23 cellular contexts compared by ENCODE assay signal in the genomic region with DNA sequence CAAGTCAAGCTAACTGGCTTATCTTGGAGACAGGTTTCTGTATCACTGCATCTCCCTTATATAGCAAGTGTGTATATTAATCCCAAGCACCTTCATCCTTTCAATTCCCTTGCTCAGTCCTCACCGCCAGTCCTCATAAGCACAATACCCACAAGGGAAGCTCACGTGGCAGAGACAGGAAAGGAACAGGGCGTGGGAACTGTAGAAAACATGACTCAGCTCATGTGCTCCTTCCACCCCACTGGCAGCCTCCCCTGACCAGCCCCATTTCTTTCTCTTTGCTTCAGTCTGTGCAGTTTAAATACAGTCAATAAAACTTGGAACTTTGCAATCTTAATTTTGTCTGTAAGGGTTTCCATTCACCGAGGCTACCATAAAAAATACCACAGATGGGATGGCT. TPM values are rescaled to one million over a fixed set of nuclear protein-coding genes. Genes with fewer than 3 reads are reported as not detected.
DNase-seq lines count a peak whose midpoint lies in the region; ATAC-seq, FAIRE-seq and TF ChIP-seq lines count a peak whose summit lies in the region.
"Had no signal": no experiment of that assay in that cellular context is flagged by ENCODE, and none has a peak within 500 bp of the region (broad histone marks: within the 10 kb centered on the region; RNA-seq: fewer than 3 reads in every experiment).

No MANE protein-coding gene starts in this region.

- no peak for TF ChIP-seq CTCF in left lung (IDR thresholded peaks at IDR 0.05)

- H3K36me3 Mint-ChIP-seq in activated CD8-positive, alpha-beta memory T cell treated with anti-CD3 and anti-CD28 coated beads, Interleukin-2, amount 10 ng/mL, durations not matched to agents 7 days and 5 days: no peaks in the 10 kb centered on the region

- no peak overlapping the region for H3K4me3 Mint-ChIP-seq in activated CD8-positive, alpha-beta memory T cell treated with anti-CD3 and anti-CD28 coated beads, Interleukin-2, amount 10 ng/mL, durations not matched to agents 7 days and 5 days
- H3K4me3 Mint-ChIP-seq: effector memory CD8-positive, alpha-beta T cell; immature natural killer cell had no signal

- H3K27ac Mint-ChIP-seq in activated CD8-positive, alpha-beta memory T cell treated with anti-CD3 and anti-CD28 coated beads, Interleukin-2, amount 10 ng/mL, durations not matched to agents 7 days and 5 days: no peak overlapping the region
- H3K27ac Mint-ChIP-seq: effector memory CD8-positive, alpha-beta T cell; immature natural killer cell had no signal

- no peaks in the 10 kb centered on the region for H3K9me3 ChIP-seq in left lung
- no peaks in the 10 kb centered on the region for H3K9me3 ChIP-seq in effector memory CD4-positive, alpha-beta T cell (ENCODE audit: control insufficient read depth, low read length)
- H3K9me3 ChIP-seq: body of pancreas, gastrocnemius medialis, Peyer's patch had no signal

- H3K4me1 Mint-ChIP-seq in activated CD8-positive, alpha-beta memory T cell treated with anti-CD3 and anti-CD28 coated beads, Interleukin-2, amount 10 ng/mL, durations not matched to agents 7 days and 5 days: no peaks in the 10 kb centered on the region
- H3K4me1 Mint-ChIP-seq: immature natural killer cell had no signal

- H3K27ac ChIP-seq in left lung: no peak overlapping the region
- H3K27ac ChIP-seq in effector memory CD4-positive, alpha-beta T cell (ENCODE audit: insufficient read depth, low read length, poor library complexity, severe bottlenecking): no peak overlapping the region
- H3K27ac ChIP-seq: body of pancreas, gastrocnemius medialis, Peyer's patch had no signal

- H3K9me3 Mint-ChIP-seq in activated CD8-positive, alpha-beta memory T cell treated with anti-CD3 and anti-CD28 coated beads, Interleukin-2, amount 10 ng/mL, durations not matched to agents 7 days and 5 days (ENCODE audit: low read depth): peaks cover 2% of the 10 kb centered on the region

- H3K27me3 Mint-ChIP-seq in activated CD8-positive, alpha-beta memory T cell treated with anti-CD3 and anti-CD28 coated beads, Interleukin-2, amount 10 ng/mL, durations not matched to agents 7 days and 5 days: no peaks in the 10 kb centered on the region
- H3K27me3 Mint-ChIP-seq: effector memory CD8-positive, alpha-beta T cell had no signal

- no peaks in the 10 kb centered on the region for H3K4me1 ChIP-seq in left lung
- no peaks in the 10 kb centered on the region for H3K4me1 ChIP-seq in effector memory CD4-positive, alpha-beta T cell (ENCODE audit: control insufficient read depth, insufficient read depth, low read length, poor library complexity, severe bottlenecking)
- H3K4me1 ChIP-seq: body of pancreas, gastrocnemius medialis, Peyer's patch had no signal

- H3K36me3 ChIP-seq in left lung: no peaks in the 10 kb centered on the region
- H3K36me3 ChIP-seq in effector memory CD4-positive, alpha-beta T cell (ENCODE audit: control insufficient read depth, insufficient read depth, low read length): no peaks in the 10 kb centered on the region
- H3K36me3 ChIP-seq: gastrocnemius medialis, Peyer's patch had no signal

- intact Hi-C loops in left lung (cut with DNase I): no loop called here

- H3K27me3 ChIP-seq in left lung: no peaks in the 10 kb centered on the region
- no peaks in the 10 kb centered on the region for H3K27me3 ChIP-seq in effector memory CD4-positive, alpha-beta T cell (replicated peaks; ENCODE audit: control insufficient read depth, insufficient read depth, low read length, poor library complexity, severe bottlenecking)
- H3K27me3 ChIP-seq: body of pancreas, gastrocnemius medialis, Peyer's patch had no signal

- peak; percentile 64 for ATAC-seq in left lung
- ATAC-seq in activated CD8-positive, alpha-beta memory T cell treated with anti-CD3 and anti-CD28 coated beads, Interleukin-2, amount 10 ng/mL, durations not matched to agents 7 days and 5 days: no peak
- ATAC-seq: body of pancreas; effector memory CD8-positive, alpha-beta T cell had no signal

- no peak overlapping the region for H3K4me3 ChIP-seq in left lung
- H3K4me3 ChIP-seq in effector memory CD4-positive, alpha-beta T cell (ENCODE audit: insufficient read depth, low read depth, low read length, poor library complexity, severe bottlenecking): no peak overlapping the region
- H3K4me3 ChIP-seq: body of pancreas, gastrocnemius medialis, Peyer's patch had no signal

- CTCF ChIA-PET in activated CD8-positive, alpha-beta memory T cell treated with anti-CD3 and anti-CD28 coated beads, Interleukin-2, amount 10 ng/mL, durations not matched to agents 7 days and 5 days (lab: Charles Lee): no interaction called here

- DNase-seq in A172 (ENCODE audit: low spot score): peak; percentile 48
- peak; percentile 22 for DNase-seq in OCI-M1 (lab: John Stamatoyannopoulos, UW)
- DNase-seq in dermis blood vessel endothelial cell: peak; percentile 40
- peak in 1 of 2 donors; percentile 41 for DNase-seq in left lung
- DNase-seq in activated CD8-positive, alpha-beta memory T cell treated with anti-CD3 and anti-CD28 coated beads, Interleukin-2, amount 10 ng/mL, durations not matched to agents 7 days and 5 days: no peak
- no peak for DNase-seq in iPS-NIHi7 (ENCODE audit: extremely low spot score)
- no peak for DNase-seq in frontal cortex (ENCODE audit: low spot score in 2 of 2)
- no peak for DNase-seq in effector memory CD4-positive, alpha-beta T cell
- DNase-seq: ACHN; activated CD4-positive, CD25-positive, alpha-beta regulatory T cell treated with anti-CD3 and anti-CD28 coated beads, Interleukin-2, amount 50 U/mL, for 72 hours; activated CD8-positive, alpha-beta memory T cell treated with anti-CD3 and anti-CD28 coated beads, Interleukin-2, amount 50 U/mL, for 48 hours; activated naive CD4-positive, alpha-beta T cell; effector memory CD8-positive, alpha-beta T cell; immature natural killer cell; NCI-H187 treated with DMSO at 0.1 percent for 48 hours; NCI-H510A; Peyer's patch; T-helper 1 cell had no signal

- FAIRE-seq in frontal cortex (lab: Jason Lieb, UNC): no peak

RNA-seq across cellular contexts. Expression of gene CDH19, which starts 36.5 kb away (rescaled TPM):
- not detected in 2 replicates for total RNA-seq in A172 (2014; rRNA removed; shearing (Covaris generic))
- total RNA-seq in dermis blood vessel endothelial cell (not detected in 2 replicates), left lung (under 1 TPM; 0.79 to 0.85 TPM), frontal cortex (under 0.01 TPM)
- not detected for total RNA-seq in activated CD8-positive, alpha-beta memory T cell treated with anti-CD3 and anti-CD28 coated beads, Interleukin-2, amount 10 ng/mL, durations not matched to agents 7 days and 5 days
- total RNA-seq: G401, mononuclear cell, osteocyte had no signal

Comparison
In these comparisons a context has a peak if more than half of its experiments do, and no peak if none do; other contexts are left out.
1. DNase-seq: peak in A172 (single experiment), OCI-M1 (single experiment) and dermis blood vessel endothelial cell (single experiment); none in activated CD8-positive, alpha-beta memory T cell treated with anti-CD3 and anti-CD28 coated beads, Interleukin-2, amount 10 ng/mL, durations not matched to agents 7 days and 5 days (single experiment), iPS-NIHi7 (single experiment), frontal cortex (0 of 2) and effector memory CD4-positive, alpha-beta T cell (0 of 3).